Comparison of ENCODE assay signal across 42 cellular contexts in the genomic region with DNA sequence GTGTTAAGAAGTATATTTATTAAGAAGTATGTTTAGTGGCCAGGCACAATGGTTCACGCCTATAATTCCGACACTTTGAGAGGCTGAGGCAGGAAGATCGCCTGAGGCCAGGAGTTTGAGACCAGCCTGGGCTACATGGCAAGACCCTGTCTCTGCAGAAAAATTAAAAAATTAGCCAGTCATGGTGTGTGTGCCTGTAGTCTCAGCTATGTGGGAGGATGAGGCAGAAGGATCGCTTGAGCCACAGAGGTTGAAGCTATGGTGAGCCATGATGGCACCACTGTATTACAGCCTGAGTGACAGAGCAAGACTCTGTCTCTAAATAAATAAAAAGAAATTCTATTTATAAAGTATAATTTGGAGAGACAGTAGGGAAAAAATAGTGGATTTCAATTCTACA. TPM values are rescaled to one million over a fixed set of nuclear protein-coding genes. Genes with fewer than 3 reads are reported as not detected.
"Had no signal": no experiment of that assay in that cellular context is flagged by ENCODE, and none has a peak within 500 bp of the region (broad histone marks: within the 10 kb centered on the region; RNA-seq: fewer than 3 reads in every experiment).

No MANE protein-coding gene starts in this region.

- H3K36me3 Mint-ChIP-seq: activated CD4-positive, alpha-beta memory T cell treated with anti-CD3 and anti-CD28 coated beads for 36 hours had no signal

- H3K27ac Mint-ChIP-seq: activated CD4-positive, alpha-beta memory T cell treated with anti-CD3 and anti-CD28 coated beads for 36 hours; activated CD4-positive, alpha-beta T cell treated with anti-CD3 and anti-CD28 coated beads for 36 hours; activated CD4-positive, alpha-beta T cell treated with anti-CD3 and anti-CD28 coated beads, Interleukin-2, amount 10 ng/mL, durations not matched to agents 24 days and 14 days; activated CD8-positive, alpha-beta memory T cell treated with anti-CD3 and anti-CD28 coated beads, Interleukin-2, amount 10 ng/mL, durations not matched to agents 7 days and 5 days; activated CD8-positive, alpha-beta T cell treated with anti-CD3 and anti-CD28 coated beads, Interleukin-2, amount 10 ng/mL, durations not matched to agents 7 days and 5 days; activated naive CD8-positive, alpha-beta T cell; T-helper 17 cell; T-helper 2 cell treated with Interferon-gamma antibody and Interleukin-4, amounts not matched to agents 5 μg/mL and 100 μg/mL, for 36 hours had no signal

- H3K27ac ChIP-seq: brain microvascular endothelial cell, epithelial cell of prostate, esophagus squamous epithelium, gastroesophageal sphincter, heart right ventricle, WERI-Rb-1 had no signal

- DNase-seq: activated CD4-positive, alpha-beta memory T cell treated with anti-CD3 and anti-CD28 coated beads for 36 hours; activated CD4-positive, alpha-beta T cell treated with anti-CD3 and anti-CD28 coated beads for 36 hours; activated CD4-positive, alpha-beta T cell treated with anti-CD3 and anti-CD28 coated beads, Interleukin-2, amount 10 ng/mL, durations not matched to agents 24 days and 14 days; activated CD4-positive, CD25-positive, alpha-beta regulatory T cell; activated CD4-positive, CD25-positive, alpha-beta regulatory T cell treated with anti-CD3 and anti-CD28 coated beads, Interleukin-2, amount 50 U/mL, for 72 hours; activated CD8-positive, alpha-beta memory T cell treated with anti-CD3 and anti-CD28 coated beads, Interleukin-2, amount 50 U/mL, for 4 hours; activated CD8-positive, alpha-beta T cell treated with anti-CD3 and anti-CD28 coated beads, Interleukin-2, amount 10 ng/mL, durations not matched to agents 7 days and 5 days; activated effector memory CD4-positive, alpha-beta T cell treated with Interleukin-2 at 50 U/mL for 16 hours; activated gamma-delta T cell treated with Interleukin-2 at 50 U/mL for 16 hours; activated naive CD4-positive, alpha-beta T cell treated with anti-CD3 and anti-CD28 coated beads, Interleukin-2, amount 50 U/mL, for 16 hours; activated naive CD4-positive, alpha-beta T cell treated with Interleukin-2 at 50 U/mL for 16 hours; activated T-cell treated with anti-CD3 and anti-CD28 coated beads, Interleukin-2, amount 50 U/mL, for 4 hours; amniotic stem cell; anterior cingulate cortex; brain microvascular endothelial cell; cortex of kidney; dermis blood vessel endothelial cell; effector CD4-positive, alpha-beta T cell; effector memory CD8-positive, alpha-beta T cell; esophagus squamous epithelium; foreskin melanocyte; heart right ventricle; T-helper 1 cell; T-helper 17 cell; T1000; WERI-Rb-1 had no signal

- H3K4me3 ChIP-seq: esophagus squamous epithelium, gastroesophageal sphincter, heart right ventricle had no signal

- H3K27me3 Mint-ChIP-seq: activated CD4-positive, alpha-beta memory T cell treated with anti-CD3 and anti-CD28 coated beads for 36 hours; activated CD4-positive, alpha-beta T cell treated with anti-CD3 and anti-CD28 coated beads for 36 hours; activated CD4-positive, alpha-beta T cell treated with anti-CD3 and anti-CD28 coated beads, Interleukin-2, amount 10 ng/mL, durations not matched to agents 24 days and 14 days; activated CD8-positive, alpha-beta memory T cell treated with anti-CD3 and anti-CD28 coated beads, Interleukin-2, amount 10 ng/mL, durations not matched to agents 7 days and 5 days; activated naive CD8-positive, alpha-beta T cell; activated T-helper 17 cell treated with anti-CD3 and anti-CD28 coated beads, Interleukin-2, amount 50 U/mL, for 72 hours; effector memory CD8-positive, alpha-beta T cell; T-helper 17 cell had no signal

- ATAC-seq: activated CD4-positive, alpha-beta T cell treated with anti-CD3 and anti-CD28 coated beads for 36 hours; activated CD8-positive, alpha-beta memory T cell treated with anti-CD3 and anti-CD28 coated beads, Interleukin-2, amount 10 ng/mL, durations not matched to agents 7 days and 5 days; activated CD8-positive, alpha-beta T cell treated with anti-CD3 and anti-CD28 coated beads, Interleukin-2, amount 10 ng/mL, durations not matched to agents 7 days and 5 days; activated T-helper 17 cell treated with anti-CD3 and anti-CD28 coated beads, Interleukin-2, amount 50 U/mL, for 72 hours; effector memory CD8-positive, alpha-beta T cell; gastroesophageal sphincter; heart right ventricle; T-helper 17 cell had no signal

- H3K4me1 ChIP-seq: esophagus squamous epithelium had no signal

- H3K36me3 ChIP-seq: brain microvascular endothelial cell, gastroesophageal sphincter, WERI-Rb-1 had no signal

- H3K27me3 ChIP-seq: brain microvascular endothelial cell, esophagus squamous epithelium, gastroesophageal sphincter, heart right ventricle had no signal

- H3K9me3 Mint-ChIP-seq: activated CD4-positive, alpha-beta memory T cell treated with anti-CD3 and anti-CD28 coated beads for 36 hours; activated CD4-positive, alpha-beta T cell treated with anti-CD3 and anti-CD28 coated beads, Interleukin-2, amount 10 ng/mL, durations not matched to agents 24 days and 14 days; activated T-cell treated with anti-CD3 and anti-CD28 coated beads, Interleukin-2, amount 50 U/mL, for 4 hours; activated T-helper 17 cell treated with anti-CD3 and anti-CD28 coated beads, Interleukin-2, amount 50 U/mL, for 72 hours; effector memory CD8-positive, alpha-beta T cell; T-helper 2 cell treated with Interferon-gamma antibody and Interleukin-4, amounts not matched to agents 5 μg/mL and 100 μg/mL, for 36 hours had no signal

- H3K9me3 ChIP-seq: esophagus squamous epithelium, gastroesophageal sphincter, heart right ventricle had no signal

- H3K4me3 Mint-ChIP-seq: activated CD4-positive, alpha-beta memory T cell treated with anti-CD3 and anti-CD28 coated beads for 36 hours; activated CD4-positive, alpha-beta T cell treated with anti-CD3 and anti-CD28 coated beads for 36 hours; activated CD4-positive, alpha-beta T cell treated with anti-CD3 and anti-CD28 coated beads, Interleukin-2, amount 10 ng/mL, durations not matched to agents 24 days and 14 days; activated CD8-positive, alpha-beta memory T cell treated with anti-CD3 and anti-CD28 coated beads, Interleukin-2, amount 10 ng/mL, durations not matched to agents 7 days and 5 days; activated CD8-positive, alpha-beta T cell treated with anti-CD3 and anti-CD28 coated beads, Interleukin-2, amount 10 ng/mL, durations not matched to agents 7 days and 5 days; activated naive CD8-positive, alpha-beta T cell; activated T-cell treated with anti-CD3 and anti-CD28 coated beads, Interleukin-2, amount 50 U/mL, for 4 hours; activated T-helper 17 cell treated with anti-CD3 and anti-CD28 coated beads, Interleukin-2, amount 50 U/mL, for 72 hours; effector memory CD8-positive, alpha-beta T cell; T-helper 17 cell; T-helper 2 cell treated with Interferon-gamma antibody and Interleukin-4, amounts not matched to agents 5 μg/mL and 100 μg/mL, for 36 hours had no signal

RNA-seq across cellular contexts. Expression of a gene that starts 24.1 kb away (rescaled TPM):
- total RNA-seq: activated CD4-positive, alpha-beta memory T cell treated with anti-CD3 and anti-CD28 coated beads for 36 hours; activated CD4-positive, alpha-beta T cell treated with anti-CD3 and anti-CD28 coated beads for 36 hours; activated CD4-positive, alpha-beta T cell treated with anti-CD3 and anti-CD28 coated beads, Interleukin-2, amount 10 ng/mL, durations not matched to agents 24 days and 14 days; activated CD8-positive, alpha-beta memory T cell treated with anti-CD3 and anti-CD28 coated beads for 36 hours; activated CD8-positive, alpha-beta memory T cell treated with anti-CD3 and anti-CD28 coated beads, Interleukin-2, amount 10 ng/mL, durations not matched to agents 7 days and 5 days; activated CD8-positive, alpha-beta T cell treated with anti-CD3 and anti-CD28 coated beads, Interleukin-2, amount 10 ng/mL, durations not matched to agents 7 days and 5 days; activated T-helper 17 cell treated with anti-CD3 and anti-CD28 coated beads, Interleukin-2, amount 50 U/mL, for 72 hours; astrocyte; bronchial epithelial cell; cardiac septum; chondrocyte; dermis blood vessel endothelial cell; endothelial cell of umbilical vein; esophagus squamous epithelium; fibroblast of lung; fibroblast of villous mesenchyme; gastroesophageal sphincter; glomerular endothelial cell; T-helper 17 cell had no signal
- polyA plus RNA-seq: endothelial cell of umbilical vein had no signal

RNA-seq across cellular contexts. Expression of a gene that starts 44.6 kb away (rescaled TPM):
- total RNA-seq: activated CD8-positive, alpha-beta T cell treated with anti-CD3 and anti-CD28 coated beads, Interleukin-2, amount 10 ng/mL, durations not matched to agents 7 days and 5 days; activated T-helper 17 cell treated with anti-CD3 and anti-CD28 coated beads, Interleukin-2, amount 50 U/mL, for 72 hours; dermis blood vessel endothelial cell; endothelial cell of umbilical vein; esophagus squamous epithelium; gastroesophageal sphincter; glomerular endothelial cell; T-helper 17 cell had no signal
- polyA plus RNA-seq: adipose tissue, endothelial cell of umbilical vein had no signal
